1 cellular context compared by ENCODE assay signal in the genomic region with DNA sequence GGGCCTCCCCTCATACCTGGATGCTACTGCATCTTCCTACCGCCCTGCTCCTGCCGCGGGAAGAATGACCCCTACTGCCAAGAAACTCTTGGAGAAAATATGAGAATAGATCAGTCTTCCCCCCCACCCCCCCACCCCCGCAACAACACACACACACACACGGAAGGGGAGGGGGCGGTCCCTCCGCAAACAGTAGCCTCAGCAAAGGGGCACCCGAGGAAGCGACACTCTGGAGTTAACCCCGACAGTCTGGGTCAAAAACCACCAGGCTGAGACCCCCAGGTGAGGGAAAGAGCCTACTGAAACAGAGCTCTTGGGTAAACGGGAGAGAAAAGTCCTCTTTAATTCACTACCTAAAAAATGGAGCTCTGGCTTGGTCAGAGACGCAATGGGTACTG.
A peak's percentile ranks its signal among the peaks of the same experiment; 100 is the strongest.
TF ChIP-seq lines count a peak whose summit lies in the region.

No MANE protein-coding gene starts in this region.

TF ChIP-seq in GM12878, 131 proteins besides CTCF, POLR2A, EP300 and RAD21:
- peak in 1 of 2 experiments; percentile 62; a peak in 2 of 3 replicates for TF ChIP-seq EGR1 (IDR thresholded peaks at IDR 0.05; ENCODE audit: borderline replicate concordance in 1 of 2, low read depth in 2 of 2, low read length in 2 of 2)
- TF ChIP-seq, protein P1, sequence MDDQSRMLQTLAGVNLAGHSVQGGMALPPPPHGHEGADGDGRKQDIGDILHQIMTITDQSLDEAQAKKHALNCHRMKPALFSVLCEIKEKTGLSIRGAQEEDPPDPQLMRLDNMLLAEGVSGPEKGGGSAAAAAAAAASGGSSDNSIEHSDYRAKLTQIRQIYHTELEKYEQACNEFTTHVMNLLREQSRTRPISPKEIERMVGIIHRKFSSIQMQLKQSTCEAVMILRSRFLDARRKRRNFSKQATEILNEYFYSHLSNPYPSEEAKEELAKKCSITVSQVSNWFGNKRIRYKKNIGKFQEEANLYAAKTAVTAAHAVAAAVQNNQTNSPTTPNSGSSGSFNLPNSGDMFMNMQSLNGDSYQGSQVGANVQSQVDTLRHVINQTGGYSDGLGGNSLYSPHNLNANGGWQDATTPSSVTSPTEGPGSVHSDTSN (IDR thresholded peaks at IDR 0.05; ENCODE audit: insufficient replicate concordance, low read depth, low read length), result no peak
